In genomic region chr3:106341090-106341489, GRCh38 we compare ENCODE assay signal across 18 cellular contexts.
A peak's percentile ranks its signal among the peaks of the same experiment; 100 is the strongest.
DNase-seq lines count a peak whose midpoint lies in the region; ATAC-seq and TF ChIP-seq lines count a peak whose summit lies in the region.
"Had no signal": no experiment of that assay in that cellular context is flagged by ENCODE, and none has a peak within 500 bp of the region (broad histone marks: within the 10 kb centered on the region; RNA-seq: fewer than 3 reads in every experiment).

No MANE protein-coding gene starts in this region.

- peak in 1 of 2 donors; percentile 45 for DNase-seq in cardiac muscle cell (ENCODE audit: low read depth in 1 of 2, low spot score in 1 of 2)
- DNase-seq in heart left ventricle, result no peak
- peak; percentile 16 for DNase-seq in SHP77 treated with DMSO at 0.1 percent for 48 hours (lab: John Stamatoyannopoulos, UW)
- DNase-seq in glutamatergic neuron, result peak; percentile 80
- no peak for DNase-seq in upper lobe of right lung
- DNase-seq in NK-92 treated with Interleukin-12 subunit alpha and Interleukin-12 subunit beta, amount 100 ng/mL, for 24 hours (lab: John Stamatoyannopoulos, UW), result no peak
- no peak for DNase-seq in activated CD4-positive, CD25-positive, alpha-beta regulatory T cell treated with anti-CD3 and anti-CD28 coated beads, Interleukin-2, amount 50 U/mL, for 72 hours
- DNase-seq: activated CD4-positive, alpha-beta T cell treated with anti-CD3 and anti-CD28 coated beads, Interleukin-2, amount 50 U/mL, for 1 hour; DMS153; heart right ventricle; left colon; natural killer cell; NCI-H1930; T-helper 17 cell; transverse colon had no signal

- H3K36me3 Mint-ChIP-seq in glutamatergic neuron (ENCODE audit: unreplicated experiment), result peaks cover 4% of the 10 kb centered on the region
- H3K36me3 Mint-ChIP-seq: natural killer cell had no signal

- peaks cover 6% of the 10 kb centered on the region for H3K9me3 Mint-ChIP-seq in glutamatergic neuron (ENCODE audit: unreplicated experiment)
- H3K9me3 Mint-ChIP-seq: natural killer cell had no signal

- no peak for TF ChIP-seq POLR2A in heart left ventricle (IDR thresholded peaks at IDR 0.05)

- TF ChIP-seq CTCF in cardiac muscle cell (IDR thresholded peaks at IDR 0.05; ENCODE audit: low read depth, low read length) (peak; percentile 15), heart left ventricle (IDR thresholded peaks at IDR 0.05) (peak in 1 of 12 donors; percentile 4), glutamatergic neuron (IDR thresholded peaks at IDR 0.05; ENCODE audit: partially characterized antibody, unreplicated experiment) (no peak), upper lobe of right lung (IDR thresholded peaks at IDR 0.05) (no peak)

- no peak overlapping the region for H3K4me3 ChIP-seq in cardiac muscle cell
- peak overlapping the region in 3 of 12 donors; percentile 2 to 32 (median 27) for H3K4me3 ChIP-seq in heart left ventricle
- H3K4me3 ChIP-seq in upper lobe of right lung, result peak overlapping the region; percentile 2
- H3K4me3 ChIP-seq: ascending aorta, transverse colon had no signal

- H3K27ac ChIP-seq in cardiac muscle cell, result no peak overlapping the region
- H3K27ac ChIP-seq in heart left ventricle, result peak overlapping the region in 1 of 12 donors; percentile 12
- H3K27ac ChIP-seq in upper lobe of right lung, result no peak overlapping the region
- H3K27ac ChIP-seq: ascending aorta, heart right ventricle, KMS-11, transverse colon had no signal

- H3K4me1 Mint-ChIP-seq in glutamatergic neuron (ENCODE audit: low read depth, unreplicated experiment), result peaks cover 38% of the 10 kb centered on the region

- H3K27me3 ChIP-seq in cardiac muscle cell, result no peaks in the 10 kb centered on the region
- no peaks in the 10 kb centered on the region for H3K27me3 ChIP-seq in heart left ventricle
- H3K27me3 ChIP-seq in upper lobe of right lung, result no peaks in the 10 kb centered on the region
- H3K27me3 ChIP-seq: ascending aorta, heart right ventricle, transverse colon had no signal

- H3K27me3 Mint-ChIP-seq in glutamatergic neuron (ENCODE audit: unreplicated experiment), result peaks cover 5% of the 10 kb centered on the region
- H3K27me3 Mint-ChIP-seq: T-helper 17 cell had no signal

- ATAC-seq in heart left ventricle (no peak), upper lobe of right lung (no peak), HG03039 (IDR thresholded peaks at IDR 0.05; ENCODE audit: unreplicated experiment) (no peak)
- ATAC-seq: left colon, natural killer cell, T-helper 17 cell had no signal

- H3K4me1 ChIP-seq in cardiac muscle cell (ENCODE audit: low read depth), result no peaks in the 10 kb centered on the region
- H3K4me1 ChIP-seq in heart left ventricle, result peaks cover 0 to 3% (median 0%) of the 10 kb centered on the region in 12 donors
- no peaks in the 10 kb centered on the region for H3K4me1 ChIP-seq in upper lobe of right lung
- H3K4me1 ChIP-seq: ascending aorta, heart right ventricle had no signal

- intact Hi-C loops in heart left ventricle (cut with DNase I) (no loop called here), upper lobe of right lung (cut with DNase I) (no loop called here)

- no peaks in the 10 kb centered on the region for H3K36me3 ChIP-seq in cardiac muscle cell
- H3K36me3 ChIP-seq in heart left ventricle, result no peaks in the 10 kb centered on the region
- no peaks in the 10 kb centered on the region for H3K36me3 ChIP-seq in upper lobe of right lung
- H3K36me3 ChIP-seq: ascending aorta, heart right ventricle, transverse colon had no signal

- WGBS in heart left ventricle, 4 donors, result 36 to 45% (median 41%) methylated on average over 6 of the region's 6 CpGs

- H3K9me3 ChIP-seq in cardiac muscle cell (ENCODE audit: low read depth) (no peaks in the 10 kb centered on the region), heart left ventricle (no peaks in the 10 kb centered on the region), upper lobe of right lung (no peaks in the 10 kb centered on the region)
- H3K9me3 ChIP-seq: ascending aorta, heart right ventricle, transverse colon had no signal

- peak overlapping the region; percentile 80 for H3K4me3 Mint-ChIP-seq in glutamatergic neuron (ENCODE audit: unreplicated experiment)
- H3K4me3 Mint-ChIP-seq: natural killer cell, T-helper 17 cell had no signal

- peak overlapping the region; percentile 100 for H3K27ac Mint-ChIP-seq in glutamatergic neuron (ENCODE audit: unreplicated experiment)
- H3K27ac Mint-ChIP-seq: natural killer cell, T-helper 17 cell had no signal

Comparison
In these comparisons a context has a peak if more than half of its experiments do, and no peak if none do; other contexts are left out.
1. DNase-seq: peak in SHP77 treated with DMSO at 0.1 percent for 48 hours (single experiment) and glutamatergic neuron (single experiment); none in heart left ventricle (0 of 5), upper lobe of right lung (single experiment), NK-92 treated with Interleukin-12 subunit alpha and Interleukin-12 subunit beta, amount 100 ng/mL, for 24 hours (single experiment) and activated CD4-positive, CD25-positive, alpha-beta regulatory T cell treated with anti-CD3 and anti-CD28 coated beads, Interleukin-2, amount 50 U/mL, for 72 hours (single experiment).